12 cellular contexts compared by ENCODE assay signal in genomic region chr10:44724415-44725174, GRCh38.
DNase-seq lines count a peak whose midpoint lies in the region; ATAC-seq lines count a peak whose summit lies in the region.
"Had no signal": no experiment of that assay in that cellular context is flagged by ENCODE, and none has a peak within 500 bp of the region (broad histone marks: within the 10 kb centered on the region; RNA-seq: fewer than 3 reads in every experiment).

No MANE protein-coding gene starts in this region.

- no peak overlapping the region for H3K9ac ChIP-seq in Karpas-422 (ENCODE audit: low read length)
- H3K9ac ChIP-seq: neural progenitor cell had no signal

- ATAC-seq in GM19372 (IDR thresholded peaks at IDR 0.05; ENCODE audit: low read depth, unreplicated experiment): peak; percentile 47

- peak; percentile 83 to 84 for DNase-seq in Kasumi-1 (lab: John Stamatoyannopoulos, UW)
- no peak for DNase-seq in epithelial cell of prostate (ENCODE audit: low read depth, low spot score)
- DNase-seq in NCI-H2029 (lab: John Stamatoyannopoulos, UW): no peak
- DNase-seq in NCI-H1436 treated with DMSO at 0.1 percent for 48 hours (lab: John Stamatoyannopoulos, UW): no peak
- DNase-seq in NCI-H187 treated with DMSO at 0.1 percent for 48 hours (lab: John Stamatoyannopoulos, UW): no peak
- DNase-seq in Karpas-422: no peak
- DNase-seq: activated CD4-positive, alpha-beta T cell treated with anti-CD3 and anti-CD28 coated beads for 4 hours; CD4-positive, CD25-positive, alpha-beta regulatory T cell; hippocampal formation had no signal

- no peaks in the 10 kb centered on the region for H3K27me3 ChIP-seq in ACC112 (ENCODE audit: insufficient read depth, low read length)
- no peaks in the 10 kb centered on the region for H3K27me3 ChIP-seq in Karpas-422 (ENCODE audit: low read length)
- H3K27me3 ChIP-seq: neural progenitor cell had no signal

- H3K4me1 ChIP-seq in ACC112 (ENCODE audit: control insufficient read depth, insufficient read depth, low read length, unreplicated experiment) (peaks cover 34% of the 10 kb centered on the region), Karpas-422 (ENCODE audit: low read length) (peaks cover 12% of the 10 kb centered on the region)
- H3K4me1 ChIP-seq: neural progenitor cell had no signal

- no peaks in the 10 kb centered on the region for H3K79me2 ChIP-seq in ACC112 (ENCODE audit: control insufficient read depth, insufficient read depth, low read length, unreplicated experiment)
- H3K79me2 ChIP-seq in Karpas-422 (ENCODE audit: low read length): no peaks in the 10 kb centered on the region

- H3K27ac ChIP-seq in ACC112 (ENCODE audit: low read depth, low read length) (peak overlapping the region; percentile 87), epithelial cell of prostate (peak overlapping the region; percentile 19), Karpas-422 (ENCODE audit: low read length) (no peak overlapping the region)
- H3K27ac ChIP-seq: neural progenitor cell had no signal

- no peak overlapping the region for H3K4me2 ChIP-seq in Karpas-422 (ENCODE audit: low read depth, low read length, poor library complexity, severe bottlenecking)
- H3K4me2 ChIP-seq: neural progenitor cell had no signal

- peak overlapping the region; percentile 7; the same call in 1 of the 2 replicates for H3K4me3 ChIP-seq in ACC112 (ENCODE audit: low read depth, low read length)
- no peak overlapping the region for H3K4me3 ChIP-seq in Karpas-422 (ENCODE audit: low read length)
- H3K4me3 ChIP-seq: neural progenitor cell had no signal

- H2AFZ ChIP-seq in ACC112 (ENCODE audit: low read length, unreplicated experiment) (peak overlapping the region; percentile 77), Karpas-422 (ENCODE audit: low read length) (no peak overlapping the region)
- H2AFZ ChIP-seq: neural progenitor cell had no signal

- H4K20me1 ChIP-seq in Karpas-422 (ENCODE audit: insufficient read depth, low read depth, low read length): no peaks in the 10 kb centered on the region

- 0 out of 2 replicates have a peak, but pooled peaks cover 3% of the 10 kb centered on the region for H3K9me2 ChIP-seq in Karpas-422 (replicated peaks; ENCODE audit: insufficient read depth, low read length)

- H3K9me3 ChIP-seq in Karpas-422 (ENCODE audit: low read length): no peaks in the 10 kb centered on the region

- H3K36me3 ChIP-seq in ACC112 (ENCODE audit: insufficient read depth, low read length): no peaks in the 10 kb centered on the region; the same call in 1 of the 2 replicates
- H3K36me3 ChIP-seq in Karpas-422 (ENCODE audit: insufficient read depth, low read length): no peaks in the 10 kb centered on the region
- H3K36me3 ChIP-seq: neural progenitor cell had no signal

Comparison
In these comparisons a context has a peak if more than half of its experiments do, and no peak if none do; other contexts are left out.
1. DNase-seq: peak in Kasumi-1 (2 of 2); none in epithelial cell of prostate (single experiment), NCI-H2029 (single experiment), NCI-H1436 treated with DMSO at 0.1 percent for 48 hours (single experiment), NCI-H187 treated with DMSO at 0.1 percent for 48 hours (single experiment) and Karpas-422 (single experiment).